In genomic region chr5:12793373-12793772, GRCh38 we compare ENCODE assay signal across 8 cellular contexts.
"Had no signal": no experiment of that assay in that cellular context is flagged by ENCODE, and none has a peak within 500 bp of the region (broad histone marks: within the 10 kb centered on the region; RNA-seq: fewer than 3 reads in every experiment).

No MANE protein-coding gene starts in this region.

- H3K9ac ChIP-seq: KMS-11 had no signal

- H3K4me3 ChIP-seq: GM23338 had no signal

- ATAC-seq: GM23338 had no signal

- FAIRE-seq: H1, H54, HTR-8/SVneo had no signal

- H3K4me2 ChIP-seq: GM23338, KMS-11 had no signal

- H3K4me3 Mint-ChIP-seq: GM23338, H9 had no signal

- H3K27ac Mint-ChIP-seq: GM23338 had no signal

- H3K4me1 Mint-ChIP-seq: GM23338, H9 had no signal

- H3K27ac ChIP-seq: KMS-11 had no signal

- DNase-seq: H9, HCEC 1CT, KBM-7 had no signal
